9 cellular contexts compared by ENCODE assay signal in the genomic region with DNA sequence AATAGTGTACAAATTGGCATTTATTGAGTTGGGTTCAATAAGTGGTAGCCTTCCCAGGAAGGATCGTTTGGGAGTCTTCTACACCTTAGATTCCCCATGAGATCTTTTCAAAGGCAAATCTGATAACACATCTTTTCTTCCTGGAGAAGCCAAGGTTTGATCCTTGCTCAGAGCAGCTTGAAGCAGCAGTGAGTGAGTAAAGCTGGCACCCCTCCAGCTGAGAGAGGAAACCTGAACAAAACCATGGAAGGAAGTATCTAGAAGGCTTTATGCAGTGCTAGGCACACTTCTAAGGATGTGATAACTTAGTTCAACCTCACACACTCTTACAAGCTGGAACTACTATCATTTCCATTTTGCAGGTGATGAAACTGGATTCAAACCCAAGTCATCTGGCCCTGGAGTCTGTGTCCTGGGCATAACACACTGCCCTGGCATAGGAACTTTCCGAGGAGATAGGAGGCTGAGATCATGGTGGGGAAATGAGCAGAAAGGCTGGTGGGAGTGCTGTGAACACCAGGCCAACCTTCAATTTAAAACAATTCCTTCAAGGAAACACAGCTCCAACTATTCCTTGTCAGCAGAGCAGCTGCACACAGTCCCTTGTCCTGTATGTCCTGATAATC.
DNase-seq lines count a peak whose midpoint lies in the region; ATAC-seq and TF ChIP-seq lines count a peak whose summit lies in the region.
"Had no signal": no experiment of that assay in that cellular context is flagged by ENCODE, and none has a peak within 500 bp of the region (broad histone marks: within the 10 kb centered on the region; RNA-seq: fewer than 3 reads in every experiment).

No MANE protein-coding gene starts in this region.

- ATAC-seq in HG03521 (IDR thresholded peaks at IDR 0.05; ENCODE audit: unreplicated experiment) = no peak

- H3K36me3 ChIP-seq in Caco-2 (ENCODE audit: control insufficient read depth, insufficient read depth, low read length) = no peaks in the 10 kb centered on the region

- H3K4me3 Mint-ChIP-seq in Caco-2 (ENCODE audit: unreplicated experiment) = peak overlapping the region; percentile 17

- no peak overlapping the region for H3K27ac ChIP-seq in RWPE1

- peaks cover 14% of the 10 kb centered on the region for H3K4me1 Mint-ChIP-seq in Caco-2 (ENCODE audit: low read depth, unreplicated experiment)

- peak overlapping the region; percentile 17 for H3K27ac Mint-ChIP-seq in Caco-2 (ENCODE audit: unreplicated experiment)

- CTCF ChIA-PET in Caco-2 (lab: Charles Lee) (no interaction called here), RWPE1 (lab: Yijun Ruan, JAX) (interaction anchor here (0.7 kb wide), 1 partner anchor 253 kb away, joined by 3 read pairs; no protein-coding TSS in a partner anchor)

- no peaks in the 10 kb centered on the region for H3K27me3 ChIP-seq in Caco-2 (replicated peaks; ENCODE audit: control insufficient read depth, insufficient read depth, low read length)

- TF ChIP-seq CTCF in Caco-2 (IDR thresholded peaks at IDR 0.05; ENCODE audit: insufficient read depth in 1 of 2, low read depth in 1 of 2, low read length in 1 of 2, severe bottlenecking in 1 of 2, unreplicated experiment in 1 of 2) (no peak), RWPE1 (conservative IDR thresholded peaks at IDR 0.05; ENCODE audit: low read depth) (no peak), fibroblast of pulmonary artery (IDR thresholded peaks at IDR 0.05; ENCODE audit: low read length, missing control alignments) (no peak)

- H3K4me1 ChIP-seq in Caco-2 = peaks cover 12% of the 10 kb centered on the region

- POLR2A ChIA-PET in Caco-2 (lab: Charles Lee) = interaction anchor here (0.5 kb wide), 1 partner anchor 105 kb away, joined by 4 read pairs; no protein-coding TSS in a partner anchor
- POLR2A ChIA-PET in RWPE1 (lab: Yijun Ruan, JAX; ENCODE audit: low non-redundant PET) = no interaction called here

- H3K36me3 Mint-ChIP-seq in Caco-2 (ENCODE audit: insufficient read depth, unreplicated experiment) = no peaks in the 10 kb centered on the region

- DNase-seq in Caco-2 (no peak), RWPE1 (ENCODE audit: low spot score) (peak; percentile 22), fibroblast of pulmonary artery (ENCODE audit: low read depth) (peak; percentile 83), non-pigmented ciliary epithelial cell (ENCODE audit: low read depth) (peak; percentile 61), NCI-H146 treated with DMSO at 0.1 percent for 48 hours (lab: John Stamatoyannopoulos, UW; ENCODE audit: unreplicated experiment) (no peak), 8988T (no peak), NCI-H1694 treated with DMSO at 0.1 percent for 48 hours (lab: John Stamatoyannopoulos, UW) (no peak)
- DNase-seq: NCI-H1105 treated with DMSO at 0.1 percent for 48 hours had no signal

- H3K27me3 Mint-ChIP-seq in Caco-2 (ENCODE audit: insufficient read depth, unreplicated experiment) = peaks cover 2% of the 10 kb centered on the region

- intact Hi-C loops in Caco-2 (cut with micrococcal nuclease; ENCODE audit: unreplicated experiment) = loop anchor here (10.0 kb wide), 1 partner anchor 122 kb away; no protein-coding TSS in a partner anchor

- H3K4me3 ChIP-seq in Caco-2 (ENCODE audit: low read depth, low read length) (no peak overlapping the region), fibroblast of pulmonary artery (replicated peaks; ENCODE audit: low read depth, low read length) (no peak overlapping the region)

- no TSS peak for BruUV-seq in Caco-2 (replicated peaks; lab: Mats Ljungman, UMichigan)

- H3K9me3 Mint-ChIP-seq in Caco-2 (ENCODE audit: unreplicated experiment) = no peaks in the 10 kb centered on the region

- no peaks in the 10 kb centered on the region for H3K9me3 ChIP-seq in Caco-2

Comparison
In these comparisons a context has a peak if more than half of its experiments do, and no peak if none do; other contexts are left out.
1. DNase-seq: peak in RWPE1 (single experiment), fibroblast of pulmonary artery (single experiment) and non-pigmented ciliary epithelial cell (single experiment); none in Caco-2 (0 of 2), NCI-H146 treated with DMSO at 0.1 percent for 48 hours (single experiment), 8988T (single experiment) and NCI-H1694 treated with DMSO at 0.1 percent for 48 hours (single experiment).